ENCODE assay signal across 27 cellular contexts in genomic region chr4:103292373-103292772, GRCh38.
"Had no signal": no experiment of that assay in that cellular context is flagged by ENCODE, and none has a peak within 500 bp of the region (broad histone marks: within the 10 kb centered on the region; RNA-seq: fewer than 3 reads in every experiment).

No MANE protein-coding gene starts in this region.

- H3K4me3 ChIP-seq: colonic mucosa, coronary artery, dorsolateral prefrontal cortex, esophagus muscularis mucosa, esophagus squamous epithelium, gastrocnemius medialis, gastroesophageal sphincter, heart left ventricle, heart right ventricle had no signal

- DNase-seq: colonic mucosa; cortex of kidney; dermis blood vessel endothelial cell; dorsolateral prefrontal cortex; effector CD4-positive, alpha-beta T cell; effector CD8-positive, alpha-beta T cell; effector memory CD4-positive, alpha-beta T cell; effector memory CD8-positive, alpha-beta T cell; endodermal cell; erythroblast; esophagus squamous epithelium; foreskin fibroblast; foreskin keratinocyte; foreskin melanocyte; gastrocnemius medialis; glutamatergic neuron; head of caudate nucleus; heart left ventricle; heart right ventricle had no signal

- FAIRE-seq: colon, endometrium, endothelial cell of umbilical vein had no signal

- H3K27me3 ChIP-seq: colonic mucosa, dorsolateral prefrontal cortex, esophagus muscularis mucosa, esophagus squamous epithelium, foreskin keratinocyte, gastrocnemius medialis, gastroesophageal sphincter, heart left ventricle, heart right ventricle had no signal

- H3K36me3 ChIP-seq: colonic mucosa, esophagus muscularis mucosa, esophagus squamous epithelium, gastrocnemius medialis, gastroesophageal sphincter, heart left ventricle, heart right ventricle had no signal

- H3K9me3 ChIP-seq: colonic mucosa, esophagus muscularis mucosa, esophagus squamous epithelium, gastrocnemius medialis had no signal

- ATAC-seq: effector memory CD8-positive, alpha-beta T cell; esophagus mucosa; foreskin keratinocyte; gastrocnemius medialis; gastroesophageal sphincter; heart left ventricle; heart right ventricle had no signal

- H3K4me1 ChIP-seq: colonic mucosa, esophagus muscularis mucosa, esophagus squamous epithelium, foreskin keratinocyte, gastrocnemius medialis, gastroesophageal sphincter, heart left ventricle, heart right ventricle had no signal

- H3K27ac ChIP-seq: colonic mucosa, coronary artery, dorsolateral prefrontal cortex, epithelial cell of prostate, esophagus muscularis mucosa, esophagus squamous epithelium, foreskin keratinocyte, gastrocnemius medialis, gastroesophageal sphincter, heart left ventricle, heart right ventricle had no signal
